ENCODE assay signal across 15 cellular contexts in the genomic region with DNA sequence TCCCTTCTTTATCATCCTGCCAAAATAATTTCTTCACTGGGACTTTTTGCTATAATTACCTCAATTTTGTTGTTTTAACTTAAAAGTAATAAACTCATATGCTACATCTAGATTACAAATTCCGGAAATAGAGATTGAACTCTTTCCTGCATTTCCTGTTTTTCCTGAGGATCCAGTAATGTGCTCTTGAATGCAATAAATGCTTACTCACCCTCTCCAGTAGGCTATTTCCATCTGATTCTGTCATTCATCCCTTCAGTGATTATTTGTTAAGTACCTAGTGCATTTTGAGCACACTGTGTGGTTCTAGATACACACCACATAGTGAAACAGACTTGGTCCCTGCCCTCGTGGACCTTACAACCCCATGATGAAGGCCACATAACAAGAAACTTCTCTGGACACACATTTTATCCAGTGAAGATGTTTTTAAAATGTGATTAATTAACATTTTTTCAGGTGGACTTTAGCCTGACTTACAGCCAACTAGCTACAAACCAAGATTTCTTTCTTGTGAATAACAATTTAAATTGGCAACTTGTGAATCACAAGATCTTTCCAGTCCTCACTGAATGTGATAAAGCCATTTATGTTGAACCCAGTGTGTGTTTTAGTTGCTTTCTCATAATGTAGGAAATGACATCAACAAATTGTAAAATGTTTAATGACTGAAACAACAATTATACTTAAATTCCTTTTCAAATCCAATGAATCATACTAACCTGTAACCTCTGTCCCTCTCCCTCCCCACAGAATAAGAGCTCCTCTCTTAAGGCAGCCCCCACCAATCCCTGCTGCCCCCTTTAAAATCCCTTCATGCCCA.
DNase-seq lines count a peak whose midpoint lies in the region; ATAC-seq and TF ChIP-seq lines count a peak whose summit lies in the region.
"Had no signal": no experiment of that assay in that cellular context is flagged by ENCODE, and none has a peak within 500 bp of the region (broad histone marks: within the 10 kb centered on the region; RNA-seq: fewer than 3 reads in every experiment).

No MANE protein-coding gene starts in this region.

- peaks cover 17% of the 10 kb centered on the region for H3K4me1 Mint-ChIP-seq in activated T-cell treated with anti-CD3 and anti-CD28 coated beads, Interleukin-2, amount 50 U/mL, for 72 hours (ENCODE audit: low read depth)
- H3K4me1 Mint-ChIP-seq in activated T-cell treated with anti-CD3 and anti-CD28 coated beads, Interleukin-2, amount 50 U/mL, for 4 hours (ENCODE audit: low read depth), result peaks cover 6% of the 10 kb centered on the region

- H3K36me3 Mint-ChIP-seq in activated T-cell treated with anti-CD3 and anti-CD28 coated beads, Interleukin-2, amount 50 U/mL, for 72 hours (ENCODE audit: insufficient read depth in 2 of 2), result no peaks in the 10 kb centered on the region
- peaks cover 2% of the 10 kb centered on the region for H3K36me3 Mint-ChIP-seq in activated T-cell treated with anti-CD3 and anti-CD28 coated beads, Interleukin-2, amount 50 U/mL, for 4 hours (ENCODE audit: insufficient read depth)
- H3K36me3 Mint-ChIP-seq: activated naive CD4-positive, alpha-beta T cell treated with anti-CD3 and anti-CD28 coated beads, Interleukin-2, amount 50 U/mL, for 72 hours had no signal

- H3K27me3 ChIP-seq in upper lobe of right lung (no peaks in the 10 kb centered on the region), spleen (replicated peaks in 1 of 7) (no peaks in the 10 kb centered on the region)

- no peak overlapping the region for H3K4me3 Mint-ChIP-seq in activated T-cell treated with anti-CD3 and anti-CD28 coated beads, Interleukin-2, amount 50 U/mL, for 72 hours
- H3K4me3 Mint-ChIP-seq in activated T-cell treated with anti-CD3 and anti-CD28 coated beads, Interleukin-2, amount 50 U/mL, for 4 hours, result no peak overlapping the region
- H3K4me3 Mint-ChIP-seq: activated CD8-positive, alpha-beta T cell treated with anti-CD3 and anti-CD28 coated beads, Interleukin-2, amount 10 ng/mL, durations not matched to agents 7 days and 5 days; T-helper 2 cell treated with Interferon-gamma antibody and Interleukin-4, amounts not matched to agents 5 μg/mL and 100 μg/mL, for 36 hours had no signal

- H3K27ac Mint-ChIP-seq in activated T-cell treated with anti-CD3 and anti-CD28 coated beads, Interleukin-2, amount 50 U/mL, for 72 hours, result peak overlapping the region; percentile 41
- H3K27ac Mint-ChIP-seq: activated CD8-positive, alpha-beta T cell treated with anti-CD3 and anti-CD28 coated beads, Interleukin-2, amount 10 ng/mL, durations not matched to agents 7 days and 5 days; T-helper 2 cell treated with Interferon-gamma antibody and Interleukin-4, amounts not matched to agents 5 μg/mL and 100 μg/mL, for 36 hours had no signal

- peak overlapping the region; percentile 43 for H3K9ac ChIP-seq in SK-N-MC (ENCODE audit: insufficient read length)

- H3K4me1 ChIP-seq in upper lobe of right lung (no peaks in the 10 kb centered on the region), spleen (peaks cover 0 to 6% (median 0%) of the 10 kb centered on the region in 6 donors)

- H3K9me3 ChIP-seq in SK-N-MC (ENCODE audit: low read depth, low read length), result no peaks in the 10 kb centered on the region; the same call in 1 of the 2 replicates
- H3K9me3 ChIP-seq in upper lobe of right lung, result no peaks in the 10 kb centered on the region
- H3K9me3 ChIP-seq in spleen, result no peaks in the 10 kb centered on the region
- H3K9me3 ChIP-seq: mucosa of descending colon had no signal

- DNase-seq in activated T-cell treated with anti-CD3 and anti-CD28 coated beads, Interleukin-2, amount 50 U/mL, for 72 hours, result no peak
- DNase-seq in activated T-cell treated with anti-CD3 and anti-CD28 coated beads, Interleukin-2, amount 50 U/mL, for 4 hours, result no peak
- no peak for DNase-seq in SK-N-MC (ENCODE audit: low read depth, low spot score)
- DNase-seq in iris pigment epithelial cell (ENCODE audit: low read depth), result peak; percentile 70
- no peak for DNase-seq in upper lobe of right lung
- DNase-seq in SKM-1 (lab: John Stamatoyannopoulos, UW; ENCODE audit: unreplicated experiment), result no peak
- no peak for DNase-seq in left lobe of liver (ENCODE audit: low spot score)
- no peak for DNase-seq in spleen
- DNase-seq: activated CD8-positive, alpha-beta T cell treated with anti-CD3 and anti-CD28 coated beads, Interleukin-2, amount 10 ng/mL, durations not matched to agents 7 days and 5 days; DMS79; mucosa of descending colon; NCI-H1436 treated with DMSO at 0.1 percent for 48 hours; retina had no signal

- no peak for TF ChIP-seq CTCF in upper lobe of right lung (IDR thresholded peaks at IDR 0.05)
- no peak for TF ChIP-seq CTCF in spleen (IDR thresholded peaks at IDR 0.05 in 8 of 11, conservative IDR thresholded peaks at IDR 0.05 in 3 of 11)

- H3K27ac ChIP-seq in SK-N-MC (peak overlapping the region; percentile 79), upper lobe of right lung (no peak overlapping the region), spleen (no peak overlapping the region)

- 64 to 86% (median 75%) methylated on average over 2 of the region's 2 CpGs for WGBS in spleen, 5 donors

- H3K27me3 Mint-ChIP-seq in activated T-cell treated with anti-CD3 and anti-CD28 coated beads, Interleukin-2, amount 50 U/mL, for 72 hours (ENCODE audit: low read depth), result no peaks in the 10 kb centered on the region
- no peaks in the 10 kb centered on the region for H3K27me3 Mint-ChIP-seq in activated T-cell treated with anti-CD3 and anti-CD28 coated beads, Interleukin-2, amount 50 U/mL, for 4 hours (ENCODE audit: low read depth)

- no peak for ATAC-seq in activated T-cell treated with anti-CD3 and anti-CD28 coated beads, Interleukin-2, amount 50 U/mL, for 72 hours (replicated peaks in 1 of 2)
- ATAC-seq in activated T-cell treated with anti-CD3 and anti-CD28 coated beads, Interleukin-2, amount 50 U/mL, for 4 hours, result no peak
- ATAC-seq in upper lobe of right lung (peak; percentile 41), left lobe of liver (no peak)
- ATAC-seq: activated CD8-positive, alpha-beta T cell treated with anti-CD3 and anti-CD28 coated beads, Interleukin-2, amount 10 ng/mL, durations not matched to agents 7 days and 5 days; mucosa of descending colon had no signal

- H3K36me3 ChIP-seq in SK-N-MC (ENCODE audit: insufficient read depth, low read length), result no peaks in the 10 kb centered on the region
- H3K36me3 ChIP-seq in upper lobe of right lung, result no peaks in the 10 kb centered on the region
- no peaks in the 10 kb centered on the region for H3K36me3 ChIP-seq in spleen

- TF ChIP-seq POLR2A in spleen (IDR thresholded peaks at IDR 0.05), result no peak

- peak overlapping the region; percentile 61 for H3K4me3 ChIP-seq in SK-N-MC
- no peak overlapping the region for H3K4me3 ChIP-seq in upper lobe of right lung
- no peak overlapping the region for H3K4me3 ChIP-seq in spleen
- H3K4me3 ChIP-seq: mucosa of descending colon had no signal

- intact Hi-C loops in upper lobe of right lung (cut with DNase I) (no loop called here), spleen (cut with DNase I; ENCODE audit: low total_unique reads) (no loop called here)

- no peaks in the 10 kb centered on the region for H3K9me3 Mint-ChIP-seq in activated T-cell treated with anti-CD3 and anti-CD28 coated beads, Interleukin-2, amount 50 U/mL, for 72 hours
- no peaks in the 10 kb centered on the region for H3K9me3 Mint-ChIP-seq in activated T-cell treated with anti-CD3 and anti-CD28 coated beads, Interleukin-2, amount 50 U/mL, for 4 hours
- H3K9me3 Mint-ChIP-seq: activated naive CD4-positive, alpha-beta T cell treated with anti-CD3 and anti-CD28 coated beads, Interleukin-2, amount 50 U/mL, for 72 hours; T-helper 2 cell treated with Interferon-gamma antibody and Interleukin-4, amounts not matched to agents 5 μg/mL and 100 μg/mL, for 36 hours had no signal
